8 cellular contexts compared by ENCODE assay signal in genomic region chr1:235160965-235161684, GRCh38. TPM values are rescaled to one million over a fixed set of nuclear protein-coding genes. Genes with fewer than 3 reads are reported as not detected.
DNase-seq lines count a peak whose midpoint lies in the region; ATAC-seq, FAIRE-seq and TF ChIP-seq lines count a peak whose summit lies in the region.

Gene RBM34 (minus strand): TSS chr1:235161250. CDS start chr1:235161226, 24 bp downstream.

- peak; percentile 90 to 96 for TF ChIP-seq POLR2A in HepG2 (IDR thresholded peaks at IDR 0.05; ENCODE audit: insufficient read depth in 1 of 2, low read depth in 2 of 2, low read length in 2 of 2)

- H3K4me3 Mint-ChIP-seq in CD4-positive, CD25-positive, alpha-beta regulatory T cell, result peak within 1 kb of the TSS; percentile 95 to 99 (median 98)

- intact Hi-C loops in HepG2 (cut with micrococcal nuclease; ENCODE audit: unreplicated experiment), result loop anchor here (5.0 to 10.0 kb wide), 3 partner anchors 34 to 664 kb away; partner anchors contain the start of gene TOMM20

- TF ChIP-seq EP300 in HepG2 (IDR thresholded peaks at IDR 0.05; ENCODE audit: low read depth in 2 of 2, low read length in 2 of 2) (no peak), HepG2 (CRISPR knock-in tag; IDR thresholded peaks at IDR 0.05; ENCODE audit: borderline replicate concordance) (peak; percentile 37)

- DNase-seq in CD4-positive, CD25-positive, alpha-beta regulatory T cell, result peak; percentile 91 to 93 (median 91)
- peak; percentile 93 for DNase-seq in NCI-H774 (lab: John Stamatoyannopoulos, UW)
- DNase-seq in activated CD4-positive, alpha-beta T cell treated with anti-CD3 and anti-CD28 coated beads, Interleukin-2, amount 50 U/mL, for 4 hours, result peak; percentile 88 to 89
- peak; percentile 91 for DNase-seq in dermis blood vessel endothelial cell
- peak; percentile 89 for DNase-seq in HepG2 (ENCODE audit: low spot score)
- DNase-seq in stimulated activated CD4-positive, alpha-beta T cell treated with anti-CD3 and anti-CD28 coated beads, Interleukin-2, amount 100 ng/mL, for 48 hours, result peak; percentile 91 to 94

- CTCF ChIA-PET in HepG2 (lab: Yijun Ruan, JAX; ENCODE audit: low intra/inter-chr PET ratio, low total read pairs), result no interaction called here

- peaks cover 0 to 3% (median 0%) of the 10 kb centered on the region in 7 donors for H3K9me3 Mint-ChIP-seq in CD4-positive, CD25-positive, alpha-beta regulatory T cell

- no peaks in the 10 kb centered on the region; the same call in 1 of the 2 replicates for H4K20me1 ChIP-seq in HepG2 (ENCODE audit: insufficient read depth, low read length)

- H3K36me3 Mint-ChIP-seq in CD4-positive, CD25-positive, alpha-beta regulatory T cell, result peaks cover 13% of the 10 kb centered on the region

- H3K36me3 ChIP-seq in CD4-positive, CD25-positive, alpha-beta regulatory T cell (ENCODE audit: control insufficient read depth, insufficient read depth, low read length), result peaks cover 25% of the 10 kb centered on the region
- peaks cover 4 to 23% of the 10 kb centered on the region in 2 experiments; a peak in 3 of 5 replicates for H3K36me3 ChIP-seq in HepG2 (replicated peaks in 1 of 2; ENCODE audit: control insufficient read depth in 1 of 2, insufficient read depth in 2 of 2, low read length in 2 of 2)

- peaks cover 9 to 28% (median 16%) of the 10 kb centered on the region in 4 donors for H3K4me1 Mint-ChIP-seq in CD4-positive, CD25-positive, alpha-beta regulatory T cell

- no peaks in the 10 kb centered on the region for H3K9me3 ChIP-seq in CD4-positive, CD25-positive, alpha-beta regulatory T cell (ENCODE audit: control insufficient read depth in 2 of 2, low read length in 2 of 2)
- no peaks in the 10 kb centered on the region for H3K9me3 ChIP-seq in HepG2 (ENCODE audit: low read length)

- peaks cover 39% of the 10 kb centered on the region for H3K4me1 ChIP-seq in CD4-positive, CD25-positive, alpha-beta regulatory T cell (ENCODE audit: control insufficient read depth, insufficient read depth, low read length, poor library complexity, severe bottlenecking)
- peaks cover 51% of the 10 kb centered on the region for H3K4me1 ChIP-seq in HepG2 (ENCODE audit: insufficient read depth, low read length)

- peak within 1 kb of the TSS; percentile 77 for H3K4me2 ChIP-seq in HepG2 (ENCODE audit: low read depth, low read length)

- TF ChIP-seq CTCF in HepG2 (CRISPR knock-in tag; IDR thresholded peaks at IDR 0.05), result peak; percentile 42

- peaks cover 41% of the 10 kb centered on the region for H3K79me2 ChIP-seq in HepG2 (ENCODE audit: insufficient read depth, low read length)

- BruUV-seq in HepG2 (replicated peaks; lab: Mats Ljungman, UMichigan), result no TSS peak

- under 1% methylated on average over 38 of the region's 50 CpGs for WGBS in HepG2 (ENCODE audit: low lambda C conversion rate)

- peak; percentile 48 for FAIRE-seq in HepG2 (lab: Jason Lieb, UNC)

- H3K27ac ChIP-seq in CD4-positive, CD25-positive, alpha-beta regulatory T cell (ENCODE audit: insufficient read depth, low read length, poor library complexity, severe bottlenecking), result peak within 1 kb of the TSS; percentile 89
- peak within 1 kb of the TSS; percentile 85 for H3K27ac ChIP-seq in HepG2 (ENCODE audit: extremely low read length, insufficient read depth, low read length)

- H3K27me3 Mint-ChIP-seq in CD4-positive, CD25-positive, alpha-beta regulatory T cell, result no peaks in the 10 kb centered on the region

- no peaks in the 10 kb centered on the region for H3K27me3 ChIP-seq in CD4-positive, CD25-positive, alpha-beta regulatory T cell (ENCODE audit: control insufficient read depth, insufficient read depth, low read length)
- H3K27me3 ChIP-seq in HepG2 (ENCODE audit: control insufficient read depth in 1 of 2, insufficient read depth in 2 of 2, low read length in 2 of 2), result no peaks in the 10 kb centered on the region

- POLR2A ChIA-PET in HepG2 (lab: Yijun Ruan, JAX), result interaction anchor here (0.7 to 1.4 kb wide), 14 partner anchors 14 to 558 kb away, joined by 3 to 15 read pairs (median 3); partner anchors contain the start of gene TOMM20

- peak within 1 kb of the TSS; percentile 97 for H3K4me3 ChIP-seq in CD4-positive, CD25-positive, alpha-beta regulatory T cell (ENCODE audit: low read depth, low read length)
- peak within 1 kb of the TSS; percentile 75 to 91 (median 76) for H3K4me3 ChIP-seq in HepG2 (replicated peaks in 1 of 3; ENCODE audit: insufficient read depth in 1 of 3, low read depth in 2 of 3, low read length in 3 of 3)

- H3K9ac ChIP-seq in HepG2 (ENCODE audit: insufficient read depth, low read depth, low read length), result peak within 1 kb of the TSS; percentile 86

- H2AFZ ChIP-seq in HepG2 (ENCODE audit: low read length), result peak within 1 kb of the TSS; percentile 44

- ATAC-seq in CD4-positive, CD25-positive, alpha-beta regulatory T cell (ENCODE audit: low read depth in 2 of 2), result peak; percentile 91 to 92
- peak; percentile 96 for ATAC-seq in GM19397 (IDR thresholded peaks at IDR 0.05; ENCODE audit: unreplicated experiment)
- peak; percentile 84 for ATAC-seq in HG03565 (IDR thresholded peaks at IDR 0.05; ENCODE audit: unreplicated experiment)
- peak; percentile 93 for ATAC-seq in HepG2

- peak within 1 kb of the TSS; percentile 98 to 99 (median 98) for H3K27ac Mint-ChIP-seq in CD4-positive, CD25-positive, alpha-beta regulatory T cell

- in situ Hi-C loops in HepG2 (cut with HindIII; ENCODE audit: extremely low pct_ligation_motif_present, low pct_unique_long_range_greater_than_20kb), result no loop called here

- peak; percentile 36; the same call in 1 of the 2 replicates for TF ChIP-seq RAD21 in HepG2 (CRISPR knock-in tag; IDR thresholded peaks at IDR 0.05)

TF ChIP-seq in HepG2, 621 proteins besides CTCF, POLR2A, EP300 and RAD21 (continues in another document):
- no peak for TF ChIP-seq RBAK (CRISPR knock-in tag; IDR thresholded peaks at IDR 0.05)
- TF ChIP-seq ZMYM3 (CRISPR knock-in tag; IDR thresholded peaks at IDR 0.05), result no peak
- TF ChIP-seq, protein P1, sequence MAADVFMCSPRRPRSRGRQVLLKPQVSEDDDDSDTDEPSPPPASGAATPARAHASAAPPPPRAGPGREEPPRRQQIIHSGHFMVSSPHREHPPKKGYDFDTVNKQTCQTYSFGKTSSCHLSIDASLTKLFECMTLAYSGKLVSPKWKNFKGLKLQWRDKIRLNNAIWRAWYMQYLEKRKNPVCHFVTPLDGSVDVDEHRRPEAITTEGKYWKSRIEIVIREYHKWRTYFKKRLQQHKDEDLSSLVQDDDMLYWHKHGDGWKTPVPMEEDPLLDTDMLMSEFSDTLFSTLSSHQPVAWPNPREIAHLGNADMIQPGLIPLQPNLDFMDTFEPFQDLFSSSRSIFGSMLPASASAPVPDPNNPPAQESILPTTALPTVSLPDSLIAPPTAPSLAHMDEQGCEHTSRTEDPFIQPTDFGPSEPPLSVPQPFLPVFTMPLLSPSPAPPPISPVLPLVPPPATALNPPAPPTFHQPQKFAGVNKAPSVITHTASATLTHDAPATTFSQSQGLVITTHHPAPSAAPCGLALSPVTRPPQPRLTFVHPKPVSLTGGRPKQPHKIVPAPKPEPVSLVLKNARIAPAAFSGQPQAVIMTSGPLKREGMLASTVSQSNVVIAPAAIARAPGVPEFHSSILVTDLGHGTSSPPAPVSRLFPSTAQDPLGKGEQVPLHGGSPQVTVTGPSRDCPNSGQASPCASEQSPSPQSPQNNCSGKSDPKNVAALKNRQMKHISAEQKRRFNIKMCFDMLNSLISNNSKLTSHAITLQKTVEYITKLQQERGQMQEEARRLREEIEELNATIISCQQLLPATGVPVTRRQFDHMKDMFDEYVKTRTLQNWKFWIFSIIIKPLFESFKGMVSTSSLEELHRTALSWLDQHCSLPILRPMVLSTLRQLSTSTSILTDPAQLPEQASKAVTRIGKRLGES (CRISPR knock-in tag; IDR thresholded peaks at IDR 0.05; ENCODE audit: borderline replicate concordance), result peak; percentile 79; the same call in 1 of the 2 replicates

RNA-seq across cellular contexts. Expression of gene RBM34, which starts in this region (rescaled TPM):
- total RNA-seq in CD4-positive, CD25-positive, alpha-beta regulatory T cell, result 175 TPM
- polyA plus RNA-seq in CD4-positive, CD25-positive, alpha-beta regulatory T cell, result 10 to 100 TPM; 68.9 to 74.8 (median 70.2) TPM
- total RNA-seq in dermis blood vessel endothelial cell (37.1 and 55.8 TPM in 2 replicates), HepG2 (2016; rRNA removed; fragmentation: Illumina TruSeq; extraction: Trizol) (73.0 and 105 TPM in 2 replicates)
- 20.7 and 28.7 TPM in 2 replicates for total RNA-seq in HepG2 (2016; cell fraction: cytosol; rRNA removed; fragmentation: Illumina TruSeq; extraction: Trizol; ENCODE audit: low read depth)
- 75.9 and 117 TPM in 2 replicates for total RNA-seq in HepG2 (2016; cell fraction: insoluble cytoplasmic fraction; rRNA removed; fragmentation: Illumina TruSeq; extraction: Trizol)
- 40.3 and 46.0 TPM in 2 replicates for total RNA-seq in HepG2 (2016; cell fraction: membrane; rRNA removed; fragmentation: Illumina TruSeq; extraction: Trizol)
- 53.9 and 58.5 TPM in 2 replicates for total RNA-seq in HepG2 (2016; cell fraction: nucleus; rRNA removed; fragmentation: Illumina TruSeq; extraction: Trizol)
- 29.5 and 34.7 TPM in 2 replicates for polyA plus RNA-seq in HepG2 (2011; rRNA removed)
- polyA plus RNA-seq in HepG2 (2011; cell fraction: cytosol; rRNA removed), result 33.1 and 35.4 TPM in 2 replicates
- polyA plus RNA-seq in HepG2 (2011; cell fraction: nucleus; rRNA removed), result 17.2 and 19.6 TPM in 2 replicates
- polyA plus RNA-seq in HepG2 (2012), result 66.2 and 93.3 TPM in 2 replicates
- 25.6 and 27.5 TPM in 2 replicates for polyA plus RNA-seq in HepG2 (2016; cell fraction: cytosol; fragmentation: Illumina TruSeq; extraction: Trizol; ENCODE audit: low read depth)
- polyA plus RNA-seq in HepG2 (2016; cell fraction: insoluble cytoplasmic fraction; fragmentation: Illumina TruSeq; extraction: Trizol; ENCODE audit: low read depth), result 124 and 129 TPM in 2 replicates
- polyA plus RNA-seq in HepG2 (2016; cell fraction: membrane; fragmentation: Illumina TruSeq; extraction: Trizol; ENCODE audit: low read depth), result 42.1 and 46.7 TPM in 2 replicates
- polyA plus RNA-seq in HepG2 (2016; cell fraction: nucleus; fragmentation: Illumina TruSeq; extraction: Trizol; ENCODE audit: insufficient read depth, low read depth), result 66.9 and 70.6 TPM in 2 replicates
- 14.6 and 22.5 TPM in 2 replicates for polyA minus RNA-seq in HepG2 (2011; rRNA and poly(A)+ RNA removed; ENCODE audit: low replicate concordance)
- 9.6 and 17.9 TPM in 2 replicates for polyA minus RNA-seq in HepG2 (2011; cell fraction: cytosol; rRNA and poly(A)+ RNA removed)
- polyA minus RNA-seq in HepG2 (2011; cell fraction: nucleus; rRNA and poly(A)+ RNA removed), result 50.9 and 51.7 TPM in 2 replicates

Comparison
In these comparisons a context has a peak if more than half of its experiments do, and no peak if none do; other contexts are left out.
1. Peak in every context shown above with its lines: DNase-seq, ATAC-seq, H3K4me3 ChIP-seq and H3K27ac ChIP-seq.